ENCODE assay signal across 8 cellular contexts in genomic region chrX:153724252-153725038, GRCh38.
A peak's percentile ranks its signal among the peaks of the same experiment; 100 is the strongest.
DNase-seq lines count a peak whose midpoint lies in the region; ATAC-seq and TF ChIP-seq lines count a peak whose summit lies in the region.

Gene ABCD1, plus strand, starts transcription at chrX:153724856. Its CDS starts 411 bp downstream, at chrX:153725267.
Gene BCAP31, minus strand, starts transcription at chrX:153724387. Its CDS starts 1,143 bp downstream, at chrX:153723244.

- no peak for TF ChIP-seq CTCF in astrocyte of the cerebellum (IDR thresholded peaks at IDR 0.05; ENCODE audit: low read depth, low read length, missing control alignments)
- no peak for TF ChIP-seq CTCF in retinal pigment epithelial cell (conservative IDR thresholded peaks at IDR 0.05; ENCODE audit: low read depth, low read length)

- peak; percentile 60 for DNase-seq in NCI-H187 treated with DMSO at 0.1 percent for 48 hours (lab: John Stamatoyannopoulos, UW)
- DNase-seq in T-helper 9 cell, result peak; percentile 84
- DNase-seq in astrocyte of the cerebellum (ENCODE audit: low read depth), result peak; percentile 44
- peak; percentile 81 to 95 for DNase-seq in hippocampal formation (lab: John Stamatoyannopoulos, UW)
- DNase-seq in retinal pigment epithelial cell (ENCODE audit: low read depth), result no peak
- DNase-seq in cortex of kidney (lab: John Stamatoyannopoulos, UW), result no peak

- ATAC-seq in GM18498 (IDR thresholded peaks at IDR 0.05; ENCODE audit: unreplicated experiment) (peak; percentile 68), HG02884 (IDR thresholded peaks at IDR 0.05; ENCODE audit: unreplicated experiment) (peak; percentile 51)

- H3K4me3 ChIP-seq in astrocyte of the cerebellum (ENCODE audit: low read depth, low read length) (peak within 1 kb of the TSS; percentile 61), retinal pigment epithelial cell (ENCODE audit: low read length) (peak within 1 kb of the TSS; percentile 60)

- in situ Hi-C loops in astrocyte of the cerebellum (cut with HindIII; ENCODE audit: low sequenced_read_pairs), result no loop called here

Comparison
In these comparisons a context has a peak if more than half of its experiments do, and no peak if none do; other contexts are left out.
1. DNase-seq: peak in NCI-H187 treated with DMSO at 0.1 percent for 48 hours (single experiment), T-helper 9 cell (single experiment), astrocyte of the cerebellum (single experiment) and hippocampal formation (2 of 2); none in retinal pigment epithelial cell (single experiment) and cortex of kidney (single experiment).